27 cellular contexts compared by ENCODE assay signal in genomic region chr2:38191516-38191915, GRCh38.
DNase-seq lines count a peak whose midpoint lies in the region; ATAC-seq and TF ChIP-seq lines count a peak whose summit lies in the region.
"Had no signal": no experiment of that assay in that cellular context is flagged by ENCODE, and none has a peak within 500 bp of the region (broad histone marks: within the 10 kb centered on the region; RNA-seq: fewer than 3 reads in every experiment).

No MANE protein-coding gene starts in this region.

- H2BK120ac ChIP-seq in trophoblast cell (ENCODE audit: insufficient read depth, low read length, poor library complexity), result no peak overlapping the region

- H3K27me3 ChIP-seq in fibroblast of lung (ENCODE audit: control insufficient read depth, insufficient read depth, low read length) (no peaks in the 10 kb centered on the region), trophoblast cell (ENCODE audit: insufficient read depth, low read length) (no peaks in the 10 kb centered on the region)
- H3K27me3 ChIP-seq: BE2C, sigmoid colon, upper lobe of right lung had no signal

- H3K4me3 ChIP-seq in fibroblast of lung (replicated peaks in 1 of 4; ENCODE audit: control extremely low read depth in 1 of 4, insufficient read depth in 1 of 4, low read depth in 3 of 4, low read length in 4 of 4), result no peak overlapping the region
- H3K4me3 ChIP-seq in trophoblast cell (ENCODE audit: low read depth, low read length), result no peak overlapping the region
- H3K4me3 ChIP-seq: heart right ventricle, PC-9, sigmoid colon, upper lobe of right lung had no signal

- no peak overlapping the region for H2BK5ac ChIP-seq in trophoblast cell (ENCODE audit: low read depth, low read length, poor library complexity)

- ATAC-seq in GM18502 (IDR thresholded peaks at IDR 0.05; ENCODE audit: poor library complexity, unreplicated experiment), result no peak
- ATAC-seq in GM18858 (IDR thresholded peaks at IDR 0.05; ENCODE audit: unreplicated experiment), result no peak
- ATAC-seq: activated naive CD8-positive, alpha-beta T cell treated with anti-CD3 and anti-CD28 coated beads, Interleukin-2, amount 50 U/mL, for 24 hours; CD8-positive, alpha-beta T cell; Right ventricle myocardium inferior; stimulated activated effector memory CD8-positive, alpha-beta T cell treated with anti-CD3 and anti-CD28 coated beads, Interleukin-12 subunit alpha, Interleukin-12 subunit beta, amount 100 ng/mL, for 72 hours; upper lobe of right lung had no signal

- H3K36me3 ChIP-seq in fibroblast of lung (ENCODE audit: control insufficient read depth, insufficient read depth, low read length), result no peaks in the 10 kb centered on the region
- H3K36me3 ChIP-seq in trophoblast cell (ENCODE audit: control insufficient read depth in 1 of 2, insufficient read depth in 2 of 2, low read length in 2 of 2), result no peaks in the 10 kb centered on the region
- H3K36me3 ChIP-seq: BE2C, heart right ventricle, sigmoid colon, upper lobe of right lung had no signal

- H4K91ac ChIP-seq in trophoblast cell (ENCODE audit: low read depth, low read length), result no peak overlapping the region

- H3K4me1 ChIP-seq in fibroblast of lung (ENCODE audit: control insufficient read depth, extremely low read depth, insufficient read depth, low read length) (peaks cover 9% of the 10 kb centered on the region), trophoblast cell (ENCODE audit: control insufficient read depth in 1 of 2, insufficient read depth in 2 of 2, low read length in 2 of 2) (peaks cover 0 to 5% of the 10 kb centered on the region in 2 experiments)
- H3K4me1 ChIP-seq: BE2C, upper lobe of right lung had no signal

- no peak overlapping the region for H2BK12ac ChIP-seq in trophoblast cell (ENCODE audit: low read length)

- H4K20me1 ChIP-seq in fibroblast of lung (ENCODE audit: control insufficient read depth, extremely low read depth, insufficient read depth, low read length), result no peaks in the 10 kb centered on the region

- H3K4me2 ChIP-seq in fibroblast of lung (ENCODE audit: extremely low read depth, insufficient read depth, low read length) (no peak overlapping the region), trophoblast cell (ENCODE audit: low read length) (no peak overlapping the region)
- H3K4me2 ChIP-seq: PC-9 had no signal

- H3K79me2 ChIP-seq in fibroblast of lung (ENCODE audit: control insufficient read depth, insufficient read depth, low read length) (no peaks in the 10 kb centered on the region), trophoblast cell (ENCODE audit: control insufficient read depth, insufficient read depth, low read length, poor library complexity) (no peaks in the 10 kb centered on the region)

- no peak overlapping the region for H3K18ac ChIP-seq in trophoblast cell (ENCODE audit: low read length)

- H3K4ac ChIP-seq in trophoblast cell (ENCODE audit: low read depth, low read length), result no peak overlapping the region

- no peak overlapping the region for H4K8ac ChIP-seq in trophoblast cell (ENCODE audit: low read depth, low read length)

- no peak overlapping the region for H3K27ac ChIP-seq in fibroblast of lung (ENCODE audit: insufficient read depth, low read length)
- H3K27ac ChIP-seq in trophoblast cell (ENCODE audit: low read depth, low read length), result no peak overlapping the region
- H3K27ac ChIP-seq: PC-9, upper lobe of right lung had no signal

- WGBS in trophoblast cell (ENCODE audit: extremely low coverage, insufficient coverage, insufficient read length), result 100% methylated on average over 1 of the region's 2 CpGs

- no peak for TF ChIP-seq CTCF in fibroblast of lung (conservative IDR thresholded peaks at IDR 0.05 in 1 of 2, IDR thresholded peaks at IDR 0.05 in 1 of 2; ENCODE audit: low read depth in 1 of 2, low read length in 2 of 2)

- H3K23ac ChIP-seq in trophoblast cell (ENCODE audit: low read length), result no peak overlapping the region

- H3K9ac ChIP-seq in fibroblast of lung (ENCODE audit: insufficient read depth, low read length) (no peak overlapping the region), trophoblast cell (ENCODE audit: low read length) (no peak overlapping the region)

- H2AK5ac ChIP-seq in trophoblast cell (ENCODE audit: low read length), result no peak overlapping the region

- H2AFZ ChIP-seq in fibroblast of lung (ENCODE audit: low read length) (no peak overlapping the region), trophoblast cell (ENCODE audit: insufficient read depth, low read length, poor library complexity) (no peak overlapping the region)
- H2AFZ ChIP-seq: PC-9 had no signal

- H4K12ac ChIP-seq in trophoblast cell (ENCODE audit: low read depth, low read length), result no peak overlapping the region

- no peaks in the 10 kb centered on the region for H3K9me3 ChIP-seq in fibroblast of lung (ENCODE audit: control insufficient read depth, insufficient read depth, low read depth, low read length)
- H3K9me3 ChIP-seq in trophoblast cell (ENCODE audit: insufficient read depth, low read depth, low read length), result peaks cover 2% of the 10 kb centered on the region
- H3K9me3 ChIP-seq: BE2C, heart right ventricle, sigmoid colon, upper lobe of right lung had no signal

- DNase-seq in HT-29 (ENCODE audit: low spot score) (peak; percentile 3), amniotic epithelial cell (ENCODE audit: low read depth) (peak; percentile 40), fibroblast of lung (ENCODE audit: low read depth in 2 of 2) (peak; percentile 36 to 56), trophoblast cell (peak; percentile 33 to 60), GM03348 (ENCODE audit: low spot score) (no peak)
- DNase-seq: activated naive CD4-positive, alpha-beta T cell; activated naive CD8-positive, alpha-beta T cell treated with anti-CD3 and anti-CD28 coated beads, Interleukin-2, amount 50 U/mL, for 24 hours; BE2C; CD8-positive, alpha-beta T cell; heart right ventricle; KG1; kidney; MM.1S; naive B cell; NCI-H1105 treated with DMSO at 0.1 percent for 48 hours; NCI-H2029; NCI-H526; nucleus accumbens; sigmoid colon; stimulated activated CD4-positive, alpha-beta T cell treated with anti-CD3 and anti-CD28 coated beads, Interleukin-15, amount 100 ng/mL, for 24 hours; T-helper 2 cell; upper lobe of right lung had no signal

- H3K14ac ChIP-seq in trophoblast cell (ENCODE audit: low read length), result no peak overlapping the region

- no peaks in the 10 kb centered on the region for H3K79me1 ChIP-seq in trophoblast cell (ENCODE audit: low read length)
